In genomic region chr4:139176299-139177048, GRCh38 we compare ENCODE assay signal across 8 cellular contexts.
A peak's percentile ranks its signal among the peaks of the same experiment; 100 is the strongest.
DNase-seq lines count a peak whose midpoint lies in the region; ATAC-seq lines count a peak whose summit lies in the region.

No MANE protein-coding gene starts in this region.

- peak; percentile 19 for ATAC-seq in HG03025 (IDR thresholded peaks at IDR 0.05; ENCODE audit: low FRiP score, unreplicated experiment)

- DNase-seq in NCI-H1436 (lab: John Stamatoyannopoulos, UW) (peak; percentile 42), NCI-H1436 treated with DMSO at 0.1 percent for 48 hours (lab: John Stamatoyannopoulos, UW) (no peak), NCI-H2227 (lab: John Stamatoyannopoulos, UW; ENCODE audit: unreplicated experiment) (peak; percentile 82)
- peak; percentile 32 to 35 for DNase-seq in activated CD4-positive, alpha-beta T cell treated with anti-CD3 and anti-CD28 coated beads for 24 hours (ENCODE audit: low read depth in 2 of 2)
- DNase-seq in stimulated activated CD4-positive, alpha-beta T cell treated with anti-CD3 and anti-CD28 coated beads, Interleukin-1b, Interleukin-23, amount 100 ng/mL, for 24 hours (ENCODE audit: low read depth in 4 of 4, low spot score in 1 of 4): peak; percentile 29 to 47 (median 34)

- no peaks in the 10 kb centered on the region for H3K27me3 ChIP-seq in layer of hippocampus (ENCODE audit: control insufficient read depth, insufficient read depth, low read length)

- peak overlapping the region; percentile 97 for H3K27ac ChIP-seq in cingulate gyrus (ENCODE audit: low read depth, low read length)
- peak overlapping the region; percentile 98 for H3K27ac ChIP-seq in layer of hippocampus (ENCODE audit: low read depth, low read length)
